In the genomic region with DNA sequence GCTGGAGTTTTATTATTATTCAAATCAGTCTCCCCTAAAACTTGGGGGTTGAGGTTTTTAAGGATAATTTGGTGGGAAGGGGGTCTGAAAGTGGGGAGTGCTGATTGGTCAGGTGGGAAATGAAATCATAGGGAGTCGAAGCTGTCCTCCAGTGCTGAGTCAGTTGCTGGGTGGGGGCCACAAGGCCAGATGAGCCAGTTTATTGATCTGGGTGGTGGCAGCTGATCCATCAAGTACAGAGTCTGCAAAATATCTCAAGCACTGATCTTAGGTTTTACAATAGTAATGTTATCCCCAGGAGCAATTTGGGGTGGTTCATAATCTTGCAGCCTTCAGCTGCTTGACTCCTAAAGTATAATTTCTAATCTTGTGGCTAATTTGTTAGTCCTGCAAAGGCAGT, we compare ENCODE assay signal across 21 cellular contexts.
"Had no signal": no experiment of that assay in that cellular context is flagged by ENCODE, and none has a peak within 500 bp of the region (broad histone marks: within the 10 kb centered on the region; RNA-seq: fewer than 3 reads in every experiment).

No MANE protein-coding gene starts in this region.

- H3K27me3 ChIP-seq: esophagus squamous epithelium, gastroesophageal sphincter, transverse colon had no signal

- H3K4me2 ChIP-seq: smooth muscle cell had no signal

- FAIRE-seq: colon, keratinocyte had no signal

- H3K4me3 Mint-ChIP-seq: immature natural killer cell; memory B cell; mesothelial cell of epicardium; nephron; stimulated activated naive CD8-positive, alpha-beta T cell treated with anti-CD3 and anti-CD28 coated beads, Interleukin-15, Interleukin-2, amounts not matched to agents 100 ng/mL and 50 ng/mL, for 24 hours had no signal

- ATAC-seq: gastroesophageal sphincter, right cardiac atrium had no signal

- H3K9me3 ChIP-seq: esophagus squamous epithelium, gastroesophageal sphincter, left ventricle myocardium inferior, lower lobe of right lung, thoracic aorta, transverse colon had no signal

- H3K27me3 Mint-ChIP-seq: memory B cell, naive B cell had no signal

- H3K36me3 ChIP-seq: esophagus squamous epithelium, gastroesophageal sphincter, left ventricle myocardium inferior, lower lobe of right lung, thoracic aorta, transverse colon had no signal

- H3K4me1 ChIP-seq: left ventricle myocardium inferior, lower lobe of right lung, transverse colon had no signal

- DNase-seq: cerebellar nuclear complex; dermis blood vessel endothelial cell; esophagus squamous epithelium; foreskin fibroblast; immature natural killer cell; left ventricle myocardium inferior; lower lobe of right lung; naive B cell; right cardiac atrium; stimulated activated CD4-positive, alpha-beta T cell treated with anti-CD3 and anti-CD28 coated beads, Interleukin-2, amount 100 ng/mL, for 48 hours; substantia nigra; transverse colon had no signal

- H3K27ac ChIP-seq: esophagus squamous epithelium, gastroesophageal sphincter, left ventricle myocardium inferior, lower lobe of right lung, thoracic aorta, transverse colon had no signal

- H3K9me3 Mint-ChIP-seq: immature natural killer cell; memory B cell; mesothelial cell of epicardium; naive B cell; nephron; stimulated activated naive CD8-positive, alpha-beta T cell treated with anti-CD3 and anti-CD28 coated beads, Interleukin-15, Interleukin-2, amounts not matched to agents 100 ng/mL and 50 ng/mL, for 24 hours had no signal

- H3K36me3 Mint-ChIP-seq: immature natural killer cell, memory B cell, mesothelial cell of epicardium, naive B cell had no signal

- H3K27ac Mint-ChIP-seq: immature natural killer cell; memory B cell; mesothelial cell of epicardium; stimulated activated naive CD8-positive, alpha-beta T cell treated with anti-CD3 and anti-CD28 coated beads, Interleukin-15, Interleukin-2, amounts not matched to agents 100 ng/mL and 50 ng/mL, for 24 hours had no signal

- H3K4me3 ChIP-seq: esophagus squamous epithelium, gastroesophageal sphincter, left ventricle myocardium inferior, lower lobe of right lung, smooth muscle cell, thoracic aorta, transverse colon had no signal
